In the genomic region with DNA sequence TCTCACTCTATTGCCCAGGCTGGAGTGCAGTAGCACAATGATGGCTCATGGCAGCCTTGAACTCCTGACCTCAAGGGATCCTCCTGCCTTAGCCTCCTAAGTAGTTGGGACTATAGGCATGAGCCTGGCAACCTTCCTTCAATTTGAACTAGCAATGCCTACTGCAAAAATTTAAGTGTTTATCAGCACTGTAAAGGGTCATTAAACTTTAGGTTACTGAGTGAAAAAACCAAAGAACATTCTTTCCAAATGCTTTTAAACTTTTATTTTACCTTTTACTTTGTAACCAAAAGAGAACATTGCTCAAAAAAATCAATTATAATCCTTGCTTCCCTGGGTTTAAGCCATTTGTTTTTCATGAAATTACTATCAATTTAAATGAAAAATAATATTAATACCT, we compare ENCODE assay signal across 15 cellular contexts.
DNase-seq lines count a peak whose midpoint lies in the region; ATAC-seq, FAIRE-seq and TF ChIP-seq lines count a peak whose summit lies in the region.
"Had no signal": no experiment of that assay in that cellular context is flagged by ENCODE, and none has a peak within 500 bp of the region (broad histone marks: within the 10 kb centered on the region; RNA-seq: fewer than 3 reads in every experiment).

No MANE protein-coding gene starts in this region.

- H3F3A ChIP-seq in GM23248 (ENCODE audit: insufficient read depth): peaks cover 15% of the 10 kb centered on the region

- no peak overlapping the region for H2BK15ac ChIP-seq in mesendoderm (replicated peaks; ENCODE audit: low read depth)

- H2BK120ac ChIP-seq in mesendoderm (ENCODE audit: low read depth, low read length): no peak overlapping the region

- no peaks in the 10 kb centered on the region for H3K9me2 ChIP-seq in GM23248 (ENCODE audit: insufficient read depth)

- TF ChIP-seq POLR2A in esophagus muscularis mucosa (IDR thresholded peaks at IDR 0.05; ENCODE audit: low read depth): no peak

- peak overlapping the region; percentile 79 for H3K4ac ChIP-seq in mesendoderm (ENCODE audit: low read depth, low read length)

- H4K5ac ChIP-seq in mesendoderm (ENCODE audit: low read length): no peak overlapping the region

- no peak for DNase-seq in GM23248
- no peak for DNase-seq in adipocyte (ENCODE audit: low read depth)
- no peak for DNase-seq in kidney
- DNase-seq in mesendoderm: no peak
- no peak for DNase-seq in esophagus muscularis mucosa (ENCODE audit: extremely low spot score)
- DNase-seq in stimulated activated CD4-positive, alpha-beta T cell treated with anti-CD3 and anti-CD28 coated beads, Interleukin-12 subunit alpha, Interleukin-12 subunit beta, amount 100 ng/mL, for 4 hours: no peak
- DNase-seq in NCI-H1694 treated with DMSO at 0.1 percent for 48 hours (lab: John Stamatoyannopoulos, UW): no peak
- DNase-seq: C1 segment of cervical spinal cord; CD4-positive, alpha-beta T cell; DMS79; GOT3; H9 had no signal

- H2BK5ac ChIP-seq in mesendoderm (ENCODE audit: low read length): no peak overlapping the region

- H3K4me1 ChIP-seq in GM23248 (ENCODE audit: insufficient read depth) (peaks cover 14% of the 10 kb centered on the region), adipocyte (ENCODE audit: control insufficient read depth, insufficient read depth, low read length) (peaks cover 13% of the 10 kb centered on the region), kidney (ENCODE audit: control insufficient read depth in 1 of 2, insufficient read depth in 1 of 2, low read depth in 1 of 2, low read length in 2 of 2) (no peaks in the 10 kb centered on the region), mesendoderm (ENCODE audit: control insufficient read depth, low read depth, low read length) (no peaks in the 10 kb centered on the region), esophagus muscularis mucosa (peaks cover 11 to 14% (median 13%) of the 10 kb centered on the region in 4 donors)

- no peaks in the 10 kb centered on the region for H3K79me1 ChIP-seq in mesendoderm (ENCODE audit: low read length)

- H3K56ac ChIP-seq in mesendoderm (ENCODE audit: low read length): no peak overlapping the region

- H3K79me2 ChIP-seq in GM23248 (ENCODE audit: insufficient read depth): no peaks in the 10 kb centered on the region
- no peaks in the 10 kb centered on the region for H3K79me2 ChIP-seq in mesendoderm (ENCODE audit: control insufficient read depth, insufficient read depth, low read length)

- H2AK5ac ChIP-seq in mesendoderm (ENCODE audit: low read length): no peak overlapping the region

- no peak overlapping the region for H3K23ac ChIP-seq in mesendoderm (ENCODE audit: low read length)

- H2AFZ ChIP-seq in GM23248: no peak overlapping the region

- ATAC-seq in HG02763 (IDR thresholded peaks at IDR 0.05; ENCODE audit: unreplicated experiment): no peak
- ATAC-seq: GM12878 had no signal

- H3K9me3 ChIP-seq in GM23248 (ENCODE audit: low read depth) (no peaks in the 10 kb centered on the region), adipocyte (ENCODE audit: control insufficient read depth, low read length) (no peaks in the 10 kb centered on the region), kidney (ENCODE audit: control insufficient read depth in 1 of 2, low read length in 2 of 2) (no peaks in the 10 kb centered on the region), esophagus muscularis mucosa (no peaks in the 10 kb centered on the region)

- H3K36me3 ChIP-seq in GM23248 (ENCODE audit: low read depth) (no peaks in the 10 kb centered on the region), adipocyte (ENCODE audit: control insufficient read depth, insufficient read depth, low read length, severe bottlenecking) (no peaks in the 10 kb centered on the region), kidney (ENCODE audit: control insufficient read depth in 1 of 2, insufficient read depth in 2 of 2, low read length in 2 of 2) (no peaks in the 10 kb centered on the region), mesendoderm (ENCODE audit: control insufficient read depth, insufficient read depth, low read length) (no peaks in the 10 kb centered on the region), esophagus muscularis mucosa (no peaks in the 10 kb centered on the region)

- no peak for TF ChIP-seq CTCF in kidney (IDR thresholded peaks at IDR 0.05; ENCODE audit: borderline replicate concordance, extremely low read depth, insufficient read depth)
- no peak for TF ChIP-seq CTCF in esophagus muscularis mucosa (IDR thresholded peaks at IDR 0.05)

- intact Hi-C loops in kidney (cut with DNase I) (no loop called here), esophagus muscularis mucosa (cut with DNase I) (no loop called here)

- no peak overlapping the region for H3K18ac ChIP-seq in mesendoderm (ENCODE audit: low read length)

- peak overlapping the region; percentile 56 for H3K4me2 ChIP-seq in GM23248 (ENCODE audit: unreplicated experiment)
- H3K4me2 ChIP-seq in mesendoderm (ENCODE audit: low read length): no peak overlapping the region

- no peak for TF ChIP-seq EP300 in esophagus muscularis mucosa (IDR thresholded peaks at IDR 0.05)

- H4K8ac ChIP-seq in mesendoderm (ENCODE audit: low read depth, low read length): no peak overlapping the region

- H3K27ac ChIP-seq in GM23248 (peak overlapping the region; percentile 67), kidney (ENCODE audit: low read depth in 2 of 2, low read length in 2 of 2) (no peak overlapping the region), mesendoderm (ENCODE audit: low read depth, low read length) (no peak overlapping the region), esophagus muscularis mucosa (replicated peaks in 1 of 4) (no peak overlapping the region)

- H4K20me1 ChIP-seq in GM23248 (ENCODE audit: insufficient read depth): no peaks in the 10 kb centered on the region

- H3K4me3 ChIP-seq in GM23248 (no peak overlapping the region), adipocyte (ENCODE audit: low read length) (no peak overlapping the region), kidney (ENCODE audit: low read length in 2 of 2) (no peak overlapping the region), mesendoderm (ENCODE audit: low read length) (no peak overlapping the region), esophagus muscularis mucosa (no peak overlapping the region)
- H3K4me3 ChIP-seq: GM12878 had no signal

- peak; percentile 13 for FAIRE-seq in kidney (lab: Jason Lieb, UNC)
- FAIRE-seq: GM12878, GM18507 had no signal

- in situ Hi-C loops in GM23248 (cut with MboI): no loop called here

- no peak overlapping the region for H3K9ac ChIP-seq in GM23248
- peak overlapping the region; percentile 14 for H3K9ac ChIP-seq in adipocyte (ENCODE audit: low read length)
- no peak overlapping the region for H3K9ac ChIP-seq in kidney (ENCODE audit: low read length in 2 of 2)
- no peak overlapping the region for H3K9ac ChIP-seq in mesendoderm (ENCODE audit: low read length)

- no peaks in the 10 kb centered on the region for H3K27me3 ChIP-seq in GM23248 (replicated peaks; ENCODE audit: insufficient read depth)
- H3K27me3 ChIP-seq in adipocyte (replicated peaks; ENCODE audit: control insufficient read depth, insufficient read depth, low read length): no peaks in the 10 kb centered on the region
- H3K27me3 ChIP-seq in mesendoderm (ENCODE audit: insufficient read depth, low read length, poor library complexity): no peaks in the 10 kb centered on the region
- H3K27me3 ChIP-seq in esophagus muscularis mucosa: no peaks in the 10 kb centered on the region
